22 cellular contexts compared by ENCODE assay signal in the genomic region with DNA sequence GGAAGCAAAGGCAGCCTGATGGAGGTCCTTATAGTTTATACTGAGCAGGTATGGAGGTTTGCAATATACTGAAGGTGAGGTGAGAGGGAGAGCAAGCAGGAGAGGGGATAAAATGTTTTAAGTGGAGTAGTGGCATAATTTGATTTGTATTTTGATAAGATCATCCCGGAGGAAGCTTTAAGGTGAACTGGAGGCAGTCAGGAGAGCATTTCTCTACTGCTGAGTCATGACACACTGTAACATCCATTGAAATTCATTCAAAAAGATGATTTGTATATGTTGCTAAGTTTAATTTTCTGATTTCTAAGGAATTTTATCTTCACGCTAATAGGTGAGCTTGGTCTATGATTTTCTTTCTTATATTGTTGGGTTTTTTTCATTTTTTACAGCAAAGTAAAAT.
DNase-seq lines count a peak whose midpoint lies in the region; ATAC-seq, FAIRE-seq and TF ChIP-seq lines count a peak whose summit lies in the region.
"Had no signal": no experiment of that assay in that cellular context is flagged by ENCODE, and none has a peak within 500 bp of the region (broad histone marks: within the 10 kb centered on the region; RNA-seq: fewer than 3 reads in every experiment).

No MANE protein-coding gene starts in this region.

- H3K27ac Mint-ChIP-seq in GM23338: peak overlapping the region; percentile 9; the same call in 1 of the 2 replicates
- H3K27ac Mint-ChIP-seq: B cell; CD4-positive, alpha-beta T cell; CD8-positive, alpha-beta T cell had no signal

- peaks cover 4% of the 10 kb centered on the region; the same call in 2 of the 3 replicates for H3K36me3 Mint-ChIP-seq in GM23338 (ENCODE audit: low read depth)
- H3K36me3 Mint-ChIP-seq: CD8-positive, alpha-beta T cell had no signal

- ATAC-seq in SK-N-SH treated with all-trans-retinoic acid at 6 μM for 48 hours (no peak), GM23338 (no peak), K562 (no peak)
- ATAC-seq: CD8-positive, alpha-beta T cell had no signal

- H3K9ac ChIP-seq in SK-N-SH (no peak overlapping the region), K562 (ENCODE audit: insufficient read depth in 1 of 2, low read depth in 2 of 2, low read length in 2 of 2) (no peak overlapping the region)
- H3K9ac ChIP-seq: BLaER1 treated with 17β-estradiol and CSF1 and Interleukin-3, amounts not matched to agents 10 nM and 100 nM had no signal

- no peaks in the 10 kb centered on the region for H3K9me1 ChIP-seq in K562 (ENCODE audit: control insufficient read depth, insufficient read depth, low read length)

- no peaks in the 10 kb centered on the region for H4K20me1 ChIP-seq in SK-N-SH (ENCODE audit: insufficient read depth)
- H4K20me1 ChIP-seq in GM23338 (replicated peaks; ENCODE audit: insufficient read depth): no peaks in the 10 kb centered on the region
- H4K20me1 ChIP-seq in K562 (replicated peaks; ENCODE audit: control insufficient read depth, insufficient read depth, low read length): no peaks in the 10 kb centered on the region
- H4K20me1 ChIP-seq: BLaER1 treated with 17β-estradiol and CSF1 and Interleukin-3, amounts not matched to agents 10 nM and 100 nM had no signal

- H3K9me3 ChIP-seq in SK-N-SH (no peaks in the 10 kb centered on the region), K562 (replicated peaks; ENCODE audit: control insufficient read depth, insufficient read depth, low read depth, low read length) (no peaks in the 10 kb centered on the region)
- H3K9me3 ChIP-seq: Caco-2 had no signal

- H3K79me2 ChIP-seq in SK-N-SH (ENCODE audit: insufficient read depth) (no peaks in the 10 kb centered on the region), GM23338 (replicated peaks; ENCODE audit: insufficient read depth) (no peaks in the 10 kb centered on the region), K562 (ENCODE audit: control insufficient read depth, insufficient read depth, low read length) (no peaks in the 10 kb centered on the region)

- TF ChIP-seq RAD21 in SK-N-SH (IDR thresholded peaks at IDR 0.05; ENCODE audit: low read length) (no peak), K562 (CRISPR knock-in tag; conservative IDR thresholded peaks at IDR 0.05 in 1 of 2, IDR thresholded peaks at IDR 0.05 in 1 of 2) (no peak)

- in situ Hi-C loops in K562 (cut with MboI): no loop called here

- POLR2A ChIA-PET in SK-N-SH (lab: Yijun Ruan, JAX) (no interaction called here), K562 (lab: Yijun Ruan, JAX) (interaction anchor here (1.3 kb wide), 1 partner anchor 9 kb away, joined by 4 read pairs; no protein-coding TSS in a partner anchor)

- peaks cover 5% of the 10 kb centered on the region for H3K27me3 Mint-ChIP-seq in GM23338 (ENCODE audit: insufficient read depth, low read depth, poor library complexity)
- H3K27me3 Mint-ChIP-seq: B cell; CD4-positive, alpha-beta T cell had no signal

- H3K27ac ChIP-seq in SK-N-SH (ENCODE audit: low read depth in 2 of 2, low read length in 1 of 2) (no peak overlapping the region), GM23338 (ENCODE audit: low read depth) (no peak overlapping the region), K562 (ENCODE audit: extremely low read depth, low read depth, low read length) (no peak overlapping the region)
- H3K27ac ChIP-seq: BLaER1 treated with 17β-estradiol and CSF1 and Interleukin-3, amounts not matched to agents 10 nM and 100 nM; C4-2B had no signal

- H3F3A ChIP-seq in SK-N-SH (replicated peaks; ENCODE audit: insufficient read depth) (no peaks in the 10 kb centered on the region), GM23338 (replicated peaks; ENCODE audit: low read depth) (no peaks in the 10 kb centered on the region)

- H3K4me3 Mint-ChIP-seq in GM23338: no peak overlapping the region
- H3K4me3 Mint-ChIP-seq: B cell; CD4-positive, alpha-beta T cell; CD8-positive, alpha-beta T cell had no signal

- H3K27me3 ChIP-seq in SK-N-SH (ENCODE audit: insufficient read depth) (no peaks in the 10 kb centered on the region), GM23338 (ENCODE audit: insufficient read depth) (no peaks in the 10 kb centered on the region), K562 (ENCODE audit: control insufficient read depth in 2 of 2, insufficient read depth in 2 of 2, low read length in 2 of 2) (no peaks in the 10 kb centered on the region)
- H3K27me3 ChIP-seq: BLaER1 treated with 17β-estradiol and CSF1 and Interleukin-3, amounts not matched to agents 10 nM and 100 nM had no signal

- no TSS peak for BruUV-seq in K562 (replicated peaks; lab: Mats Ljungman, UMichigan)

- H3K4me1 Mint-ChIP-seq in GM23338: no peaks in the 10 kb centered on the region
- H3K4me1 Mint-ChIP-seq: B cell had no signal

- no peak for DNase-seq in SK-N-SH
- DNase-seq in GM23338 (ENCODE audit: low spot score): no peak
- DNase-seq in K562 (ENCODE audit: extremely low read depth in 1 of 4, low spot score in 3 of 4): no peak
- DNase-seq in germinal center (ENCODE audit: low spot score): no peak
- no peak for DNase-seq in NCI-H2227 treated with DMSO at 0.1 percent for 48 hours (lab: John Stamatoyannopoulos, UW)
- DNase-seq: 8988T; AML-193; Caco-2; Calu3; CD4-positive, alpha-beta T cell; CD8-positive, alpha-beta T cell; DMS79 treated with DMSO at 0.1 percent for 48 hours; GF-D8 had no signal

- TF ChIP-seq CTCF in SK-N-SH (IDR thresholded peaks at IDR 0.05) (no peak), GM23338 (conservative IDR thresholded peaks at IDR 0.05; ENCODE audit: low read depth in 2 of 2) (no peak), K562 (IDR thresholded peaks at IDR 0.05 in 2 of 3, conservative IDR thresholded peaks at IDR 0.05 in 1 of 3; ENCODE audit: insufficient read depth in 2 of 3, low read depth in 1 of 3, low read length in 3 of 3) (no peak)

- no peak overlapping the region for H3K4me2 ChIP-seq in SK-N-SH
- H3K4me2 ChIP-seq in GM23338: no peak overlapping the region
- H3K4me2 ChIP-seq in K562 (ENCODE audit: insufficient read depth, low read length): no peak overlapping the region
- H3K4me2 ChIP-seq: BLaER1 treated with 17β-estradiol and CSF1 and Interleukin-3, amounts not matched to agents 10 nM and 100 nM had no signal

- H3K4me3 ChIP-seq in SK-N-SH (ENCODE audit: low read depth in 2 of 2, low read length in 1 of 2): no peak overlapping the region
- H3K4me3 ChIP-seq in GM23338: no peak overlapping the region
- no peak overlapping the region for H3K4me3 ChIP-seq in K562
- H3K4me3 ChIP-seq: BLaER1 treated with 17β-estradiol and CSF1 and Interleukin-3, amounts not matched to agents 10 nM and 100 nM had no signal

- no peak for TF ChIP-seq POLR2A in K562 (conservative IDR thresholded peaks at IDR 0.05)

- peaks cover 4% of the 10 kb centered on the region; the same call in 1 of the 3 replicates for H3K9me3 Mint-ChIP-seq in GM23338
- H3K9me3 Mint-ChIP-seq: CD4-positive, alpha-beta T cell; CD8-positive, alpha-beta T cell had no signal

- no peak for TF ChIP-seq EP300 in SK-N-SH (IDR thresholded peaks at IDR 0.05; ENCODE audit: borderline replicate concordance in 1 of 2, low read depth in 1 of 2, low read length in 1 of 2)
- no peak for TF ChIP-seq EP300 in K562 (IDR thresholded peaks at IDR 0.05; ENCODE audit: low read length)

- intact Hi-C loops in K562 (cut with micrococcal nuclease): no loop called here

- CTCF ChIA-PET in SK-N-SH (lab: Yijun Ruan, JAX): interaction anchor here (1.4 kb wide), 1 partner anchor 65 kb away, joined by 4 read pairs; no protein-coding TSS in a partner anchor
- CTCF ChIA-PET in K562 (lab: Yijun Ruan, JAX; ENCODE audit: low intra/inter-chr PET ratio): no interaction called here

- FAIRE-seq in K562 (lab: Jason Lieb, UNC): no peak
- FAIRE-seq: A204.1, D721Med, G401.6, GM12891, GM19239 had no signal

- WGBS in SK-N-SH (ENCODE audit: low lambda C conversion rate): 56% methylated on average over 2 of the region's 2 CpGs
- 3% methylated on average over 2 of the region's 2 CpGs for WGBS in K562 (ENCODE audit: insufficient coverage, low coverage, missing lambda C conversion rate)

- H3K4me1 ChIP-seq in SK-N-SH (ENCODE audit: control insufficient read depth in 1 of 2, insufficient read depth in 2 of 2, low read depth in 1 of 2, low read length in 1 of 2): peaks cover 0 to 12% of the 10 kb centered on the region in 2 experiments; a peak in 2 of 4 replicates
- no peaks in the 10 kb centered on the region for H3K4me1 ChIP-seq in GM23338 (ENCODE audit: insufficient read depth)
- no peaks in the 10 kb centered on the region; a peak in 1 of 5 replicates for H3K4me1 ChIP-seq in K562 (replicated peaks in 1 of 2; ENCODE audit: control insufficient read depth in 2 of 2, insufficient read depth in 2 of 2, low read length in 2 of 2)
- H3K4me1 ChIP-seq: BLaER1 treated with 17β-estradiol and CSF1 and Interleukin-3, amounts not matched to agents 10 nM and 100 nM had no signal

- H3K36me3 ChIP-seq in SK-N-SH (replicated peaks in 1 of 2; ENCODE audit: control insufficient read depth in 1 of 2, insufficient read depth in 2 of 2, low read length in 1 of 2): no peaks in the 10 kb centered on the region
- H3K36me3 ChIP-seq in GM23338 (ENCODE audit: insufficient read depth): no peaks in the 10 kb centered on the region
- H3K36me3 ChIP-seq in K562 (ENCODE audit: control insufficient read depth, insufficient read depth, low read length): no peaks in the 10 kb centered on the region

- H3K9me2 ChIP-seq in SK-N-SH (no peaks in the 10 kb centered on the region), GM23338 (ENCODE audit: insufficient read depth) (no peaks in the 10 kb centered on the region)

- H2AFZ ChIP-seq in SK-N-SH (ENCODE audit: low read depth) (no peak overlapping the region), GM23338 (no peak overlapping the region), K562 (ENCODE audit: low read depth, low read length) (no peak overlapping the region)

TF ChIP-seq in SK-N-SH treated with all-trans-retinoic acid at 6 μM for 48 hours, 23 proteins besides CTCF, POLR2A, EP300 and RAD21:
- no peak for TF ChIP-seq GLIS3 (CRISPR knock-in tag; IDR thresholded peaks at IDR 0.05)
- no peak for TF ChIP-seq ZNF70 (CRISPR knock-in tag; IDR thresholded peaks at IDR 0.05)
- TF ChIP-seq ISL1 (CRISPR knock-in tag; IDR thresholded peaks at IDR 0.05): peak; percentile 28; the same call in 1 of the 2 replicates

TF ChIP-seq in SK-N-SH, 30 proteins besides CTCF, POLR2A, EP300 and RAD21 (continues in another document):
- no peak for TF ChIP-seq MEF2A (IDR thresholded peaks at IDR 0.05; ENCODE audit: borderline replicate concordance, low read depth)
- TF ChIP-seq ELF1 (IDR thresholded peaks at IDR 0.05): no peak
- TF ChIP-seq GABPA (IDR thresholded peaks at IDR 0.05; ENCODE audit: low read depth): no peak

TF ChIP-seq in K562, 482 proteins besides CTCF, POLR2A, EP300 and RAD21:
- TF ChIP-seq NFE2 (IDR thresholded peaks at IDR 0.05; ENCODE audit: low read depth) (peak; percentile 58), MAFG (tag; conservative IDR thresholded peaks at IDR 0.05) (peak; percentile 63), RHOXF2B (CRISPR knock-in tag; conservative IDR thresholded peaks at IDR 0.05) (no peak), PPARD (CRISPR knock-in tag; IDR thresholded peaks at IDR 0.05) (no peak), ZNF316 (IDR thresholded peaks at IDR 0.05) (peak; percentile 57), C11orf30 (IDR thresholded peaks at IDR 0.05; ENCODE audit: low read depth) (0 out of 2 replicates have a peak, but pooled peaks have one; percentile 15)
TF ChIP-seq in K562: peak in this region for 4.
